In genomic region chr3:195154793-195155535, GRCh38 we compare ENCODE assay signal across 8 cellular contexts.
DNase-seq lines count a peak whose midpoint lies in the region; ATAC-seq and TF ChIP-seq lines count a peak whose summit lies in the region.

No MANE protein-coding gene starts in this region.

- peaks cover 99% of the 10 kb centered on the region for H3K4me1 Mint-ChIP-seq in nephron progenitor cell

- peak; percentile 76 for ATAC-seq in gastroesophageal sphincter

- H3K36me3 ChIP-seq in gastroesophageal sphincter (no peaks in the 10 kb centered on the region), MM.1S (replicated peaks; ENCODE audit: insufficient read depth, low read length) (no peaks in the 10 kb centered on the region)

- TF ChIP-seq CTCF in VCaP (conservative IDR thresholded peaks at IDR 0.05), result no peak
- TF ChIP-seq CTCF in gastroesophageal sphincter (IDR thresholded peaks at IDR 0.05), result no peak
- no peak for TF ChIP-seq CTCF in nephron progenitor cell (IDR thresholded peaks at IDR 0.05)
- TF ChIP-seq CTCF in MM.1S (IDR thresholded peaks at IDR 0.05; ENCODE audit: low read length), result no peak

- no peaks in the 10 kb centered on the region for H4K20me1 ChIP-seq in MM.1S (ENCODE audit: insufficient read depth, low read length)

- H3K4me1 ChIP-seq in gastroesophageal sphincter (peaks cover 8 to 89% (median 37%) of the 10 kb centered on the region in 3 donors), MM.1S (ENCODE audit: low read length) (peaks cover 40% of the 10 kb centered on the region)

- H3K79me2 ChIP-seq in MM.1S (ENCODE audit: low read length), result no peaks in the 10 kb centered on the region

- H3K27ac Mint-ChIP-seq in nephron progenitor cell, result peak overlapping the region; percentile 72

- H2AFZ ChIP-seq in MM.1S (ENCODE audit: low read length), result no peak overlapping the region

- H3K4me3 ChIP-seq in gastroesophageal sphincter (no peak overlapping the region), MM.1S (ENCODE audit: low read length) (no peak overlapping the region)

- H3K9me3 ChIP-seq in gastroesophageal sphincter, result no peaks in the 10 kb centered on the region
- H3K9me3 ChIP-seq in MM.1S (replicated peaks; ENCODE audit: insufficient read depth, low read length), result no peaks in the 10 kb centered on the region

- H3F3A ChIP-seq in MM.1S (ENCODE audit: insufficient read depth, low read length), result peaks cover 14% of the 10 kb centered on the region

- H3K4me3 Mint-ChIP-seq in nephron progenitor cell, result peak overlapping the region; percentile 28

- no peaks in the 10 kb centered on the region for H3K9me3 Mint-ChIP-seq in nephron progenitor cell

- TF ChIP-seq POLR2A in gastroesophageal sphincter (IDR thresholded peaks at IDR 0.05), result no peak

- peaks cover 12% of the 10 kb centered on the region for H3K27me3 Mint-ChIP-seq in nephron progenitor cell (ENCODE audit: low read depth, poor library complexity)

- no peaks in the 10 kb centered on the region for H3K36me3 Mint-ChIP-seq in nephron progenitor cell (ENCODE audit: low read depth)

- H3K27me3 ChIP-seq in gastroesophageal sphincter, result no peaks in the 10 kb centered on the region
- no peaks in the 10 kb centered on the region for H3K27me3 ChIP-seq in MM.1S (replicated peaks; ENCODE audit: insufficient read depth, low read length)

- TF ChIP-seq EP300 in gastroesophageal sphincter (IDR thresholded peaks at IDR 0.05), result no peak

- no peak overlapping the region for H3K4me2 ChIP-seq in MM.1S (ENCODE audit: low read depth, low read length)

- H3K27ac ChIP-seq in VCaP, result peak overlapping the region; percentile 88
- peak overlapping the region; percentile 72 to 88 (median 86) for H3K27ac ChIP-seq in gastroesophageal sphincter
- no peak overlapping the region for H3K27ac ChIP-seq in MM.1S (ENCODE audit: low read length)

- 0 to 42% methylated on average over 2 to 6 of the region's 16 CpGs for WGBS in gastroesophageal sphincter (ENCODE audit: low coverage in 1 of 2), 2 donors

- peak; percentile 67 for DNase-seq in ELF-1 (ENCODE audit: low read depth, low spot score)
- DNase-seq in HuH-7 (ENCODE audit: low spot score), result peak; percentile 41
- no peak for DNase-seq in nephron progenitor cell
- DNase-seq in MM.1S, result no peak
- no peak for DNase-seq in SHP77 (lab: John Stamatoyannopoulos, UW)
- DNase-seq in NCI-H146 (lab: John Stamatoyannopoulos, UW), result no peak

- no peak overlapping the region for H3K9ac ChIP-seq in MM.1S (ENCODE audit: low read length)

- H3K9me2 ChIP-seq in MM.1S (replicated peaks; ENCODE audit: insufficient read depth, low read length), result no peaks in the 10 kb centered on the region

Comparison
In these comparisons a context has a peak if more than half of its experiments do, and no peak if none do; other contexts are left out.
1. DNase-seq: peak in ELF-1 (single experiment) and HuH-7 (single experiment); none in nephron progenitor cell (single experiment), MM.1S (single experiment), SHP77 (0 of 2) and NCI-H146 (single experiment).